In the genomic region with DNA sequence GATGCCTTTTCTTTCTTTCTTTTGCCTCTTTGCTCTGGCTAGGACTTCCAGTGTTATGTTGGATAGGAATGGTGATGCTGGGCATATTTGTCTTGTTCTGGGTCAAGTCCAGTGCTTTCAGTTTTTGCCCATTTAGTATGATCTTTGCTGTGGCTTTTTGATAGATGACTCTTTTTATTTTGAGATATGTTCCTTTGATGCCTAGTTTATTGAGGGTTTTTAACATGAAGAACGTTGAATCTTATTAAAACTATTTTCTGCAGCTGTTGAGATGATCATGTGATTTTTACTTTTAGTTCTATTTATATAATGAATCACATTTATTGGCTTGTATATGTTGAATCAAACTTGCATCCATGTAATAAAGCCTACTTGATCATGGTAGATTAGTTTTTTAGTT, we compare ENCODE assay signal across 25 cellular contexts.
"Had no signal": no experiment of that assay in that cellular context is flagged by ENCODE, and none has a peak within 500 bp of the region (broad histone marks: within the 10 kb centered on the region; RNA-seq: fewer than 3 reads in every experiment).

No MANE protein-coding gene starts in this region.

- H3K4me3 ChIP-seq: colonic mucosa, coronary artery, dorsolateral prefrontal cortex, esophagus muscularis mucosa, esophagus squamous epithelium, gastrocnemius medialis, gastroesophageal sphincter, heart left ventricle, heart right ventricle had no signal

- H3K27ac Mint-ChIP-seq: dendritic cell treated with granulocyte-macrophage colony-stimulating factor and Interleukin-4, amounts not matched to agents 40 ng/mL and 50 ng/mL, for 4 days; effector memory CD8-positive, alpha-beta T cell; endodermal cell had no signal

- DNase-seq: colonic mucosa; cortex of kidney; dermis blood vessel endothelial cell; dorsolateral prefrontal cortex; effector CD4-positive, alpha-beta T cell; effector CD8-positive, alpha-beta T cell; effector memory CD4-positive, alpha-beta T cell; effector memory CD8-positive, alpha-beta T cell; endodermal cell; erythroblast; esophagus squamous epithelium; foreskin fibroblast; foreskin keratinocyte; foreskin melanocyte; gastrocnemius medialis; glutamatergic neuron; head of caudate nucleus; heart left ventricle; heart right ventricle had no signal

- H3K4me1 ChIP-seq: colonic mucosa, esophagus muscularis mucosa, esophagus squamous epithelium, gastrocnemius medialis, gastroesophageal sphincter, heart left ventricle, heart right ventricle had no signal

- H3K27me3 ChIP-seq: colonic mucosa, dorsolateral prefrontal cortex, esophagus muscularis mucosa, esophagus squamous epithelium, gastrocnemius medialis, gastroesophageal sphincter, heart left ventricle, heart right ventricle had no signal

- H3K9me3 ChIP-seq: colonic mucosa, esophagus muscularis mucosa, esophagus squamous epithelium, gastrocnemius medialis, gastroesophageal sphincter, heart left ventricle had no signal

- H3K36me3 ChIP-seq: colonic mucosa, esophagus muscularis mucosa, esophagus squamous epithelium, gastrocnemius medialis, gastroesophageal sphincter, heart left ventricle, heart right ventricle had no signal

- H3K27ac ChIP-seq: colonic mucosa, coronary artery, dorsolateral prefrontal cortex, epithelial cell of prostate, esophagus muscularis mucosa, esophagus squamous epithelium, foreskin keratinocyte, gastrocnemius medialis, gastroesophageal sphincter, heart left ventricle, heart right ventricle had no signal

- H3K4me3 Mint-ChIP-seq: dendritic cell treated with granulocyte-macrophage colony-stimulating factor and Interleukin-4, amounts not matched to agents 40 ng/mL and 50 ng/mL, for 4 days; effector memory CD8-positive, alpha-beta T cell; endodermal cell had no signal

- H3K27me3 Mint-ChIP-seq: dendritic cell treated with granulocyte-macrophage colony-stimulating factor and Interleukin-4, amounts not matched to agents 40 ng/mL and 50 ng/mL, for 4 days had no signal

- H3K4me1 Mint-ChIP-seq: endodermal cell had no signal

- ATAC-seq: effector memory CD8-positive, alpha-beta T cell; esophagus mucosa; foreskin keratinocyte; gastrocnemius medialis; gastroesophageal sphincter; heart left ventricle; heart right ventricle had no signal

- H3K9me3 Mint-ChIP-seq: effector memory CD8-positive, alpha-beta T cell; endodermal cell had no signal
